13 cellular contexts compared by ENCODE assay signal in the genomic region with DNA sequence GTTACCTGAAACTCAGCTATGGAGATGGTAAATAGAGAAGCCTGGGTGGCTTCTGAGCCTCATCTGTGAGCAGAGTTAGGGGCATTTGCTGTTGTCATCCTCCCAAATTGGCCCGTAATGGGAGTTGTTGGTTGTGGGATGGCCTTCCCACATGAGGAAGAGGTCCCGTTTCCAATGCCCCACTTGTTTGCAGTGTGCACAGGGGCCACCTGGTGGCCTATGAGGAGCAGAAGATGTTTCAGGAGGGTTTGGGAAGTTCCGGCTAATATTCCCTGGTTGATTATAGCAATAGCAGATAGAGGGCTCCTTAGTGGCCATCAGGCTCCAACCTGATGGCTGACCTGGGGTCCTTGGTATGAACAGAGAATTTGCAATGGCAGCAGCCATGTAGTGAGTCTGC.
A peak's percentile ranks its signal among the peaks of the same experiment; 100 is the strongest.
DNase-seq lines count a peak whose midpoint lies in the region; ATAC-seq and TF ChIP-seq lines count a peak whose summit lies in the region.
"Had no signal": no experiment of that assay in that cellular context is flagged by ENCODE, and none has a peak within 500 bp of the region (broad histone marks: within the 10 kb centered on the region; RNA-seq: fewer than 3 reads in every experiment).

No MANE protein-coding gene starts in this region.

- H3K9me3 Mint-ChIP-seq in HFFc6, result no peaks in the 10 kb centered on the region; the same call in 1 of the 2 replicates
- H3K9me3 Mint-ChIP-seq in WTC11, result peaks cover 42% of the 10 kb centered on the region
- peaks cover 8% of the 10 kb centered on the region for H3K9me3 Mint-ChIP-seq in stimulated activated memory B cell treated with anti-CD40 and anti-IgM and Interleukin-4, amounts not matched to agents 10 μg/mL and 1 μg/mL and 100 μg/mL, for 72 hours

- intact Hi-C loops in left lung (cut with DNase I), result no loop called here
- intact Hi-C loops in spleen (cut with DNase I; ENCODE audit: low total_unique reads), result no loop called here

- H3K36me3 Mint-ChIP-seq in HFFc6 (ENCODE audit: low read depth) (peaks cover 7% of the 10 kb centered on the region; the same call in 1 of the 2 replicates), WTC11 (peaks cover 35% of the 10 kb centered on the region)
- no peaks in the 10 kb centered on the region for H3K36me3 Mint-ChIP-seq in stimulated activated memory B cell treated with anti-CD40 and anti-IgM and Interleukin-4, amounts not matched to agents 10 μg/mL and 1 μg/mL and 100 μg/mL, for 72 hours
- H3K36me3 Mint-ChIP-seq: memory B cell had no signal

- ATAC-seq in WTC11, result peak; percentile 73
- ATAC-seq in left lung, result peak; percentile 33
- no peak for ATAC-seq in stimulated activated memory B cell treated with anti-CD40 and anti-IgM and Interleukin-4, amounts not matched to agents 10 μg/mL and 1 μg/mL and 100 μg/mL, for 72 hours
- ATAC-seq in GM18502 (IDR thresholded peaks at IDR 0.05; ENCODE audit: poor library complexity, unreplicated experiment), result no peak
- ATAC-seq in HG03457 (IDR thresholded peaks at IDR 0.05; ENCODE audit: unreplicated experiment), result no peak
- ATAC-seq: activated T-helper 17 cell treated with anti-CD3 and anti-CD28 coated beads, Interleukin-2, amount 50 U/mL, for 72 hours had no signal

- WGBS in spleen, 5 donors, result 19 to 60% (median 31%) methylated on average over 3 of the region's 3 CpGs

- TF ChIP-seq POLR2A in spleen (IDR thresholded peaks at IDR 0.05), result no peak

- no peaks in the 10 kb centered on the region for H3K4me1 ChIP-seq in left lung
- no peaks in the 10 kb centered on the region for H3K4me1 ChIP-seq in spleen
- H3K4me1 ChIP-seq: right lobe of liver had no signal

- H3K4me3 Mint-ChIP-seq in HFFc6, result no peak overlapping the region
- no peak overlapping the region for H3K4me3 Mint-ChIP-seq in WTC11
- no peak overlapping the region for H3K4me3 Mint-ChIP-seq in stimulated activated memory B cell treated with anti-CD40 and anti-IgM and Interleukin-4, amounts not matched to agents 10 μg/mL and 1 μg/mL and 100 μg/mL, for 72 hours
- H3K4me3 Mint-ChIP-seq: activated B cell treated with CpG ODN at 0.5 μM for 24 hours; activated T-helper 17 cell treated with anti-CD3 and anti-CD28 coated beads, Interleukin-2, amount 50 U/mL, for 72 hours; memory B cell had no signal

- H3K4me1 Mint-ChIP-seq in HFFc6 (ENCODE audit: low read depth), result peaks cover 13% of the 10 kb centered on the region; the same call in 1 of the 2 replicates
- peaks cover 11% of the 10 kb centered on the region for H3K4me1 Mint-ChIP-seq in WTC11
- no peaks in the 10 kb centered on the region for H3K4me1 Mint-ChIP-seq in stimulated activated memory B cell treated with anti-CD40 and anti-IgM and Interleukin-4, amounts not matched to agents 10 μg/mL and 1 μg/mL and 100 μg/mL, for 72 hours
- H3K4me1 Mint-ChIP-seq: activated B cell treated with CpG ODN at 0.5 μM for 24 hours; activated T-helper 17 cell treated with anti-CD3 and anti-CD28 coated beads, Interleukin-2, amount 50 U/mL, for 72 hours; memory B cell had no signal

- CTCF ChIA-PET in WTC11 (lab: Charles Lee), result interaction anchor here (0.6 kb wide), 1 partner anchor 1615 kb away, joined by 4 read pairs; no protein-coding TSS in a partner anchor

- POLR2A ChIA-PET in WTC11 (lab: Charles Lee), result no interaction called here

- H3K9me3 ChIP-seq in left lung (no peaks in the 10 kb centered on the region), spleen (peaks cover 0 to 10% (median 0%) of the 10 kb centered on the region in 8 donors)
- H3K9me3 ChIP-seq: right lobe of liver had no signal

- H3K27me3 ChIP-seq in left lung (no peaks in the 10 kb centered on the region), spleen (replicated peaks in 1 of 7) (no peaks in the 10 kb centered on the region)
- H3K27me3 ChIP-seq: right lobe of liver had no signal

- DNase-seq in HFFc6 (no peak), WTC11 (ENCODE audit: low spot score) (peak; percentile 11), left lung (no peak), spleen (no peak)
- DNase-seq: activated B cell treated with CpG ODN at 0.5 μM for 24 hours, NCI-H2081 treated with DMSO at 0.1 percent for 48 hours, right lobe of liver had no signal

- H3K27me3 Mint-ChIP-seq in HFFc6 (ENCODE audit: insufficient read depth), result no peaks in the 10 kb centered on the region; the same call in 1 of the 2 replicates
- no peaks in the 10 kb centered on the region for H3K27me3 Mint-ChIP-seq in WTC11 (ENCODE audit: low read depth)
- H3K27me3 Mint-ChIP-seq in stimulated activated memory B cell treated with anti-CD40 and anti-IgM and Interleukin-4, amounts not matched to agents 10 μg/mL and 1 μg/mL and 100 μg/mL, for 72 hours, result no peaks in the 10 kb centered on the region
- H3K27me3 Mint-ChIP-seq: activated B cell treated with CpG ODN at 0.5 μM for 24 hours; activated T-helper 17 cell treated with anti-CD3 and anti-CD28 coated beads, Interleukin-2, amount 50 U/mL, for 72 hours; memory B cell had no signal

- H3K27ac Mint-ChIP-seq in HFFc6 (no peak overlapping the region), WTC11 (no peak overlapping the region)
- H3K27ac Mint-ChIP-seq in stimulated activated memory B cell treated with anti-CD40 and anti-IgM and Interleukin-4, amounts not matched to agents 10 μg/mL and 1 μg/mL and 100 μg/mL, for 72 hours, result no peak overlapping the region
- H3K27ac Mint-ChIP-seq: activated B cell treated with CpG ODN at 0.5 μM for 24 hours; activated T-helper 17 cell treated with anti-CD3 and anti-CD28 coated beads, Interleukin-2, amount 50 U/mL, for 72 hours; memory B cell had no signal

- H3K36me3 ChIP-seq in left lung (no peaks in the 10 kb centered on the region), spleen (no peaks in the 10 kb centered on the region)
- H3K36me3 ChIP-seq: right lobe of liver had no signal

- H3K27ac ChIP-seq in C4-2B, result no peak overlapping the region
- H3K27ac ChIP-seq in left lung, result no peak overlapping the region
- H3K27ac ChIP-seq in spleen, result no peak overlapping the region
- H3K27ac ChIP-seq: right lobe of liver had no signal

- H3K4me3 ChIP-seq in left lung (no peak overlapping the region), spleen (no peak overlapping the region)
- H3K4me3 ChIP-seq: right lobe of liver had no signal

- TF ChIP-seq CTCF in C4-2B (conservative IDR thresholded peaks at IDR 0.05) (peak; percentile 54), HFFc6 (IDR thresholded peaks at IDR 0.05) (peak; percentile 76), WTC11 (IDR thresholded peaks at IDR 0.05) (no peak), left lung (IDR thresholded peaks at IDR 0.05) (no peak), spleen (IDR thresholded peaks at IDR 0.05 in 8 of 11, conservative IDR thresholded peaks at IDR 0.05 in 3 of 11) (peak in 1 of 11 experiments; percentile 15)

TF ChIP-seq in WTC11, 78 proteins besides CTCF, POLR2A, EP300 and RAD21:
- no peak for TF ChIP-seq CBFB (CRISPR knock-in tag; IDR thresholded peaks at IDR 0.05; ENCODE audit: low read depth)
- no peak for TF ChIP-seq ZNF512 (CRISPR knock-in tag; IDR thresholded peaks at IDR 0.05; ENCODE audit: borderline replicate concordance)
- no peak for TF ChIP-seq ZNF425 (CRISPR knock-in tag; conservative IDR thresholded peaks at IDR 0.05)
- no peak for TF ChIP-seq KAT7 (CRISPR knock-in tag; IDR thresholded peaks at IDR 0.05; ENCODE audit: borderline replicate concordance)
- no peak for TF ChIP-seq E2F5 (CRISPR knock-in tag; IDR thresholded peaks at IDR 0.05)
- no peak for TF ChIP-seq RORB (CRISPR knock-in tag; IDR thresholded peaks at IDR 0.05)
- no peak for TF ChIP-seq SMAD3 (CRISPR knock-in tag; IDR thresholded peaks at IDR 0.05; ENCODE audit: borderline replicate concordance)
- TF ChIP-seq TEAD4 (CRISPR knock-in tag; IDR thresholded peaks at IDR 0.05), result no peak
- TF ChIP-seq NFE2L1 (CRISPR knock-in tag; IDR thresholded peaks at IDR 0.05), result no peak
- TF ChIP-seq ZMAT4 (CRISPR knock-in tag; IDR thresholded peaks at IDR 0.05), result no peak
- no peak for TF ChIP-seq ZNF121 (CRISPR knock-in tag; IDR thresholded peaks at IDR 0.05)

Comparison
In these comparisons a context has a peak if more than half of its experiments do, and no peak if none do; other contexts are left out.
1. CTCF ChIP-seq: peak in C4-2B (single experiment) and HFFc6 (single experiment); none in WTC11 (single experiment) and left lung (0 of 2).
2. ATAC-seq: peak in WTC11 (single experiment) and left lung (single experiment); none in stimulated activated memory B cell treated with anti-CD40 and anti-IgM and Interleukin-4, amounts not matched to agents 10 μg/mL and 1 μg/mL and 100 μg/mL, for 72 hours (single experiment), GM18502 (single experiment) and HG03457 (single experiment).